Comparison of ENCODE assay signal across 26 cellular contexts in the genomic region with DNA sequence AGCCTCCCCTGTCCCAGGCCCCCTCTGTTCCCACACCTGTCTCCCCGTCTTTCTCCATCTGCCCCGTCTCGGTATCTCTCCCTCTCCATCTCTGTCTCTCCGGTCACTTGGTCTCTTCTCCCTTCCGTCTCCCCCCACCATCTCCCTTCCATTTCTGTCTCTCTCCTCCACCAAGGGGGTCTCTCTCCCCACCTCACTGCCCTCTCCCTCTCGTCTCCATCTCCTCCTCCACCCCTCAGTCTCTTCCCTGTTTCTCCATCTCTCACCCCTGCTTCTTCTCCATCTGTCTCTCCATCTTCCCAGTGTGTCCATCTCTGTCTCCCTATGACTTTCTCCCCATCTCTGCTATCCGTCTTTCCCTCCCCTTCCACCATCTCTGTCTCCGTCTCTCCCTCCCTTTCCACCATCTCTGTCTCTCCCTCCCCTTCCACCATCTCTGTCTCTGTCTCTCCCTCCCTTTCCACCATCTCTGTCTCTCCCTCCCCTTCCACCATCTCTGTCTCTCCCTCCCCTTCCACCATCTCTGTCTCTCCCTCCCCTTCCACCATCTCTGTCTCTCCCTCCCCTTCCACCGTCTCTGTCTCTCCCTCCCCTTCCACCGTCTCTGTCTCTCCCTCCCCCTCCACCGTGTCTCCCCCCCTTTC. TPM values are rescaled to one million over a fixed set of nuclear protein-coding genes. Genes with fewer than 3 reads are reported as not detected.
"Had no signal": no experiment of that assay in that cellular context is flagged by ENCODE, and none has a peak within 500 bp of the region (broad histone marks: within the 10 kb centered on the region; RNA-seq: fewer than 3 reads in every experiment).

No MANE protein-coding gene starts in this region.

- DNase-seq: activated CD4-positive, alpha-beta T cell treated with anti-CD3 and anti-CD28 coated beads for 1 hour; activated naive CD4-positive, alpha-beta T cell; aorta; brain microvascular endothelial cell; central memory CD4-positive, alpha-beta T cell; colonic mucosa; endodermal cell; foreskin keratinocyte; hypothalamus; kidney; stimulated activated CD4-positive, alpha-beta T cell treated with anti-CD3 and anti-CD28 coated beads, Interleukin-12 subunit alpha, Interleukin-12 subunit beta, amount 100 ng/mL, for 4 hours; stimulated activated CD4-positive, alpha-beta T cell treated with anti-CD3 and anti-CD28 coated beads, Interleukin-1b, Interleukin-23, amount 100 ng/mL, for 48 hours; stimulated activated CD8-positive, alpha-beta memory T cell treated with anti-CD3 and anti-CD28 coated beads, Interleukin-4, amount 100 ng/mL, for 48 hours; stomach; T-helper 2 cell; trophoblast cell had no signal

- H3K36me3 ChIP-seq: brain microvascular endothelial cell, colonic mucosa, prostate gland, right atrium auricular region, stomach had no signal

- H3K4me1 Mint-ChIP-seq: endodermal cell, mesothelial cell of epicardium had no signal

- H3K4me3 ChIP-seq: colonic mucosa, lung, prostate gland, right atrium auricular region, stomach had no signal

- H3K27ac ChIP-seq: brain microvascular endothelial cell, colonic mucosa, foreskin keratinocyte, prostate gland, right atrium auricular region, stomach, VCaP had no signal

- H3K27ac Mint-ChIP-seq: endodermal cell, mesothelial cell of epicardium had no signal

- H3K4me3 Mint-ChIP-seq: activated T-helper 1 cell treated with anti-CD3 and anti-CD28 coated beads, Interleukin-12 subunit alpha, Interleukin-12 subunit beta, Interleukin-2, Interleukin-4 antibody, amounts not matched to agents 30 ng/mL and 10 ng/mL and 1 ng/mL, durations not matched to agents 14 hours and 24 hours and 36 hours; mesothelial cell of epicardium had no signal

- H3K36me3 Mint-ChIP-seq: mesothelial cell of epicardium had no signal

- H3K9me3 Mint-ChIP-seq: activated T-helper 1 cell treated with anti-CD3 and anti-CD28 coated beads, Interleukin-12 subunit alpha, Interleukin-12 subunit beta, Interleukin-2, Interleukin-4 antibody, amounts not matched to agents 30 ng/mL and 10 ng/mL and 1 ng/mL, durations not matched to agents 14 hours and 24 hours and 36 hours; endodermal cell; mesothelial cell of epicardium had no signal

- H3K9me3 ChIP-seq: colonic mucosa, prostate gland, right atrium auricular region, stomach had no signal

- H3K4me1 ChIP-seq: colonic mucosa, foreskin keratinocyte, prostate gland had no signal

- ATAC-seq: foreskin keratinocyte, left lobe of liver had no signal

RNA-seq across cellular contexts. Expression of a gene that starts 13.9 kb away (rescaled TPM):
- total RNA-seq: epithelial cell of proximal tubule, foreskin keratinocyte, left lobe of liver, right atrium auricular region, stomach, temporal lobe had no signal

RNA-seq across cellular contexts. Expression of a gene that starts 37.2 kb away (rescaled TPM):
- total RNA-seq: endodermal cell, epithelial cell of proximal tubule, osteocyte, temporal lobe had no signal
